8 cellular contexts compared by ENCODE assay signal in genomic region chr17:62819511-62820221, GRCh38. TPM values are rescaled to one million over a fixed set of nuclear protein-coding genes. Genes with fewer than 3 reads are reported as not detected.
DNase-seq lines count a peak whose midpoint lies in the region; ATAC-seq and TF ChIP-seq lines count a peak whose summit lies in the region.
"Had no signal": no experiment of that assay in that cellular context is flagged by ENCODE, and none has a peak within 500 bp of the region (broad histone marks: within the 10 kb centered on the region; RNA-seq: fewer than 3 reads in every experiment).

No MANE protein-coding gene starts in this region.

- H3K9me3 ChIP-seq in SK-N-SH (no peaks in the 10 kb centered on the region), psoas muscle (no peaks in the 10 kb centered on the region)

- H3K36me3 ChIP-seq in SK-N-SH (replicated peaks in 1 of 2; ENCODE audit: control insufficient read depth in 1 of 2, insufficient read depth in 2 of 2, low read length in 1 of 2): no peaks in the 10 kb centered on the region
- no peaks in the 10 kb centered on the region for H3K36me3 ChIP-seq in psoas muscle (ENCODE audit: insufficient read depth in 1 of 2, low read depth in 1 of 2)

- intact Hi-C loops in psoas muscle (cut with DNase I): loop anchor here in 1 of 2 donors (5.0 kb wide), 1 partner anchor 148 kb away; the partner anchor contains the start of gene TANC2

- peak overlapping the region; percentile 85 for H3K4me2 ChIP-seq in SK-N-SH

- no peaks in the 10 kb centered on the region for H3K27me3 ChIP-seq in SK-N-SH (ENCODE audit: insufficient read depth)
- no peaks in the 10 kb centered on the region for H3K27me3 ChIP-seq in psoas muscle (ENCODE audit: insufficient read depth in 3 of 3, low read length in 2 of 3)

- peaks cover 30% of the 10 kb centered on the region for H3F3A ChIP-seq in SK-N-SH (replicated peaks; ENCODE audit: insufficient read depth)

- CTCF ChIA-PET in SK-N-SH (lab: Yijun Ruan, JAX): interaction anchor here (0.6 to 1.7 kb wide), 6 partner anchors 8 to 148 kb away, joined by 3 to 5 read pairs (median 3); no protein-coding TSS in a partner anchor

- WGBS in SK-N-SH (ENCODE audit: low lambda C conversion rate): 12% methylated on average over 12 of the region's 12 CpGs
- WGBS in psoas muscle, 3 donors: 7 to 10% (median 8%) methylated on average over 12 of the region's 12 CpGs

- H3K9ac ChIP-seq in SK-N-SH: peak overlapping the region; percentile 83

- DNase-seq in HFF-Myc (ENCODE audit: extremely low read depth, low read depth) (peak; percentile 89), SK-N-SH (peak; percentile 56), glomerular endothelial cell (ENCODE audit: extremely low read depth, low read depth, low spot score) (peak; percentile 83), psoas muscle (peak; percentile 62 to 63), T-helper 9 cell (no peak), superior temporal gyrus (ENCODE audit: extremely low spot score) (no peak)

- peak in 1 of 2 experiments; percentile 92; a peak in 1 of 4 replicates for TF ChIP-seq EP300 in SK-N-SH (IDR thresholded peaks at IDR 0.05; ENCODE audit: borderline replicate concordance in 1 of 2, low read depth in 1 of 2, low read length in 1 of 2)

- peak; percentile 77 to 96 (median 84) for ATAC-seq in psoas muscle
- no peak for ATAC-seq in GM21528 (IDR thresholded peaks at IDR 0.05; ENCODE audit: low FRiP score, unreplicated experiment)

- peak; percentile 29; the same call in 1 of the 2 replicates for TF ChIP-seq RAD21 in SK-N-SH (IDR thresholded peaks at IDR 0.05; ENCODE audit: low read length)

- H3K27ac ChIP-seq in SK-N-SH (ENCODE audit: low read depth in 2 of 2, low read length in 1 of 2): peak overlapping the region; percentile 80 to 99
- H3K27ac ChIP-seq in psoas muscle: no peak overlapping the region
- H3K27ac ChIP-seq: SK-N-MC had no signal

- peak overlapping the region; percentile 10; the same call in 1 of the 2 replicates for H3K4me3 ChIP-seq in HFF-Myc (replicated peaks; ENCODE audit: low read depth, low read length)
- peak overlapping the region; percentile 13 to 52; a peak in 3 of 4 replicates for H3K4me3 ChIP-seq in SK-N-SH (ENCODE audit: low read depth in 2 of 2, low read length in 1 of 2)
- no peak overlapping the region for H3K4me3 ChIP-seq in psoas muscle
- H3K4me3 ChIP-seq: SK-N-MC had no signal

- POLR2A ChIA-PET in SK-N-SH (lab: Yijun Ruan, JAX): no interaction called here

- peak overlapping the region; percentile 80 for H2AFZ ChIP-seq in SK-N-SH (ENCODE audit: low read depth)

- no peaks in the 10 kb centered on the region for H4K20me1 ChIP-seq in SK-N-SH (ENCODE audit: insufficient read depth)

- no peaks in the 10 kb centered on the region for H3K79me2 ChIP-seq in SK-N-SH (ENCODE audit: insufficient read depth)

- H3K4me1 ChIP-seq in SK-N-SH (ENCODE audit: control insufficient read depth in 1 of 2, insufficient read depth in 2 of 2, low read depth in 1 of 2, low read length in 1 of 2) (peaks cover 16 to 18% of the 10 kb centered on the region in 2 experiments; a peak in 3 of 4 replicates), psoas muscle (no peaks in the 10 kb centered on the region)

- TF ChIP-seq CTCF in HFF-Myc (IDR thresholded peaks at IDR 0.05; ENCODE audit: low read depth, low read length, missing control alignments) (no peak), SK-N-SH (IDR thresholded peaks at IDR 0.05) (no peak), psoas muscle (IDR thresholded peaks at IDR 0.05) (no peak)

- H3K9me2 ChIP-seq in SK-N-SH: no peaks in the 10 kb centered on the region

TF ChIP-seq in SK-N-SH, 30 proteins besides CTCF, POLR2A, EP300 and RAD21 (continues in another document):
- TF ChIP-seq MXI1 (IDR thresholded peaks at IDR 0.05; ENCODE audit: low read depth, low read length): no peak
- no peak for TF ChIP-seq YY1 (IDR thresholded peaks at IDR 0.05; ENCODE audit: low read depth)
- TF ChIP-seq FOSL2 (IDR thresholded peaks at IDR 0.05; ENCODE audit: borderline replicate concordance, low read depth): peak; percentile 97
- TF ChIP-seq FOXM1 (IDR thresholded peaks at IDR 0.05; ENCODE audit: low read depth): peak; percentile 52; the same call in 1 of the 2 replicates
- peak; percentile 97 for TF ChIP-seq TEAD4 (IDR thresholded peaks at IDR 0.05; ENCODE audit: borderline replicate concordance, insufficient read depth)
- TF ChIP-seq ELF1 (IDR thresholded peaks at IDR 0.05): no peak
- peak; percentile 85 for TF ChIP-seq POLR2AphosphoS5 (IDR thresholded peaks at IDR 0.05; ENCODE audit: low read depth, low read length)
- TF ChIP-seq SIN3A (IDR thresholded peaks at IDR 0.05; ENCODE audit: borderline replicate concordance, low read depth, low read length): no peak
- TF ChIP-seq JUND (IDR thresholded peaks at IDR 0.05): peak; percentile 92
- no peak for TF ChIP-seq GATA2 (CRISPR knock-in tag; IDR thresholded peaks at IDR 0.05)
- peak; percentile 70 for TF ChIP-seq TAF1 (IDR thresholded peaks at IDR 0.05; ENCODE audit: borderline replicate concordance, low read depth, low read length)
- peak; percentile 90 for TF ChIP-seq TCF12 (IDR thresholded peaks at IDR 0.05)
- peak; percentile 83 for TF ChIP-seq NFIC (IDR thresholded peaks at IDR 0.05; ENCODE audit: borderline replicate concordance)
- TF ChIP-seq MEF2A (IDR thresholded peaks at IDR 0.05; ENCODE audit: borderline replicate concordance, low read depth): peak; percentile 46; the same call in 1 of the 2 replicates
- no peak; the same call in 1 of the 2 replicates for TF ChIP-seq REST (IDR thresholded peaks at IDR 0.05; ENCODE audit: low read depth, low read length)
- TF ChIP-seq, protein P1, sequence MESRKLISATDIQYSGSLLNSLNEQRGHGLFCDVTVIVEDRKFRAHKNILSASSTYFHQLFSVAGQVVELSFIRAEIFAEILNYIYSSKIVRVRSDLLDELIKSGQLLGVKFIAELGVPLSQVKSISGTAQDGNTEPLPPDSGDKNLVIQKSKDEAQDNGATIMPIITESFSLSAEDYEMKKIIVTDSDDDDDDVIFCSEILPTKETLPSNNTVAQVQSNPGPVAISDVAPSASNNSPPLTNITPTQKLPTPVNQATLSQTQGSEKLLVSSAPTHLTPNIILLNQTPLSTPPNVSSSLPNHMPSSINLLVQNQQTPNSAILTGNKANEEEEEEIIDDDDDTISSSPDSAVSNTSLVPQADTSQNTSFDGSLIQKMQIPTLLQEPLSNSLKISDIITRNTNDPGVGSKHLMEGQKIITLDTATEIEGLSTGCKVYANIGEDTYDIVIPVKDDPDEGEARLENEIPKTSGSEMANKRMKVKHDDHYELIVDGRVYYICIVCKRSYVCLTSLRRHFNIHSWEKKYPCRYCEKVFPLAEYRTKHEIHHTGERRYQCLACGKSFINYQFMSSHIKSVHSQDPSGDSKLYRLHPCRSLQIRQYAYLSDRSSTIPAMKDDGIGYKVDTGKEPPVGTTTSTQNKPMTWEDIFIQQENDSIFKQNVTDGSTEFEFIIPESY (IDR thresholded peaks at IDR 0.05; ENCODE audit: borderline replicate concordance, low read depth): peak; percentile 66; the same call in 1 of the 2 replicates
- TF ChIP-seq RCOR1 (IDR thresholded peaks at IDR 0.05; ENCODE audit: low read length): peak; percentile 44; the same call in 1 of the 2 replicates
- TF ChIP-seq CHD2 (IDR thresholded peaks at IDR 0.05; ENCODE audit: low read length, partially characterized antibody): no peak
- TF ChIP-seq IRF3 (IDR thresholded peaks at IDR 0.05; ENCODE audit: low read depth, low read length): no peak

RNA-seq across cellular contexts. Expression of gene MARCHF10, which starts 11.6 kb away (rescaled TPM):
- polyA plus RNA-seq in SK-N-SH (2012; rRNA removed) (0.05 and 0.16 TPM in 2 replicates), psoas muscle (under 1 TPM in 1 of 3 donors, not detected in 2; 0.01 TPM)
- 0.21 and 0.30 TPM in 2 replicates for polyA plus RNA-seq in SK-N-SH (2012; cell fraction: cytosol; rRNA removed)
- 0.76 and 1.2 TPM in 2 replicates for polyA plus RNA-seq in SK-N-SH (2012; cell fraction: nucleus; rRNA removed)
- total RNA-seq in glomerular endothelial cell (not detected in 2 replicates), psoas muscle (not detected)

Comparison
In these comparisons a context has a peak if more than half of its experiments do, and no peak if none do; other contexts are left out.
1. DNase-seq: peak in HFF-Myc (single experiment), SK-N-SH (single experiment), glomerular endothelial cell (single experiment) and psoas muscle (2 of 2); none in T-helper 9 cell (single experiment) and superior temporal gyrus (single experiment).